In the genomic region with DNA sequence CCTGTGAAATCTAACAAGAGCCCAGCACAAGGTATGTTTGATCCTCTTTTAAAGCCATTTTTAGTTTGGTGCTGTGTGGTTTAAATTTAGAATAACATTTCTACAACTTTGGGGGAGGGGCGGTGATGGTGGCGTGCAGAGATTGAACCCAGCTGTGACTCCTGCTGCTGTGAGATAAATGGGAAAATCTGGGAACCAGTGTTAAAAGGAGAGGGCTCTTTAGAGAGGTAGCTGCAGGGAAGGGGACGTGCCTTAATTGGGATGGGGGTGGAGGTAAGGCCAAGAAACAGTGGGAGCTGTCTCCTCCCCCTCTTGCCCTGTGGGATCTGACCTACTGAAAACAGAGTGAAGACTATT, we compare ENCODE assay signal across 1 cellular context.
TF ChIP-seq lines count a peak whose summit lies in the region.

No MANE protein-coding gene starts in this region.

TF ChIP-seq in WTC11, 78 proteins besides CTCF, POLR2A, EP300 and RAD21 (continued from another document):
- TF ChIP-seq, protein P1, sequence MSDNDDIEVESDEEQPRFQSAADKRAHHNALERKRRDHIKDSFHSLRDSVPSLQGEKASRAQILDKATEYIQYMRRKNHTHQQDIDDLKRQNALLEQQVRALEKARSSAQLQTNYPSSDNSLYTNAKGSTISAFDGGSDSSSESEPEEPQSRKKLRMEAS (CRISPR knock-in tag; IDR thresholded peaks at IDR 0.05): no peak
- TF ChIP-seq, protein P2, sequence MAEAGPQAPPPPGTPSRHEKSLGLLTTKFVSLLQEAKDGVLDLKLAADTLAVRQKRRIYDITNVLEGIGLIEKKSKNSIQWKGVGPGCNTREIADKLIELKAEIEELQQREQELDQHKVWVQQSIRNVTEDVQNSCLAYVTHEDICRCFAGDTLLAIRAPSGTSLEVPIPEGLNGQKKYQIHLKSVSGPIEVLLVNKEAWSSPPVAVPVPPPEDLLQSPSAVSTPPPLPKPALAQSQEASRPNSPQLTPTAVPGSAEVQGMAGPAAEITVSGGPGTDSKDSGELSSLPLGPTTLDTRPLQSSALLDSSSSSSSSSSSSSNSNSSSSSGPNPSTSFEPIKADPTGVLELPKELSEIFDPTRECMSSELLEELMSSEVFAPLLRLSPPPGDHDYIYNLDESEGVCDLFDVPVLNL (CRISPR knock-in tag; IDR thresholded peaks at IDR 0.05; ENCODE audit: borderline replicate concordance, low read depth): no peak
